Comparison of ENCODE assay signal across 1 cellular context in the genomic region with DNA sequence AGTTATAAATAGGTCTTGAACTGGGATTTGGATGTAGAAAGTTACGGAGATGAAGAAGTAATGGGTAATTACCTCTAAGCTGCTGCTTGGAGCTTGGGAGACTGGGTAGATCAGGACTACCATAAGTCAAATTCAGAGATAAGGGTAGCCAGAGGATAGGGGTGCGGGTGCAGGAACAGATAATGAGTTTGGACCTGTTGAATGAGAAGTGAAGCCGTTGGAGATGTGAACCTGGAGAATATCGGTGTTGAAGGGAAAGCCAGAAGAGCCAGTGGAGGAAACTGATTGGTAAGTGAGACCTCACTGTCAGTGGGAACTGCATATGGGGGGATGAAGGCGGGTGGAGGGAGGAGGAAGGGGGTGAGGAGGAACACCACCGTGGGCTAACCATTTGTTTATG.
TF ChIP-seq lines count a peak whose summit lies in the region.

No MANE protein-coding gene starts in this region.

TF ChIP-seq in GM23338, 12 proteins besides CTCF, POLR2A, EP300 and RAD21 (continued from another document):
- no peak for TF ChIP-seq ETS1 (IDR thresholded peaks at IDR 0.05)
- no peak for TF ChIP-seq ZNF331 (CRISPR knock-in tag; IDR thresholded peaks at IDR 0.05; ENCODE audit: low read depth)
- no peak for TF ChIP-seq NANOG (IDR thresholded peaks at IDR 0.05; ENCODE audit: borderline replicate concordance)
- TF ChIP-seq CREB1 (CRISPR knock-in tag; IDR thresholded peaks at IDR 0.05; ENCODE audit: low read depth) = no peak
